35 cellular contexts compared by ENCODE assay signal in genomic region chr11:123839131-123839530, GRCh38. TPM values are rescaled to one million over a fixed set of nuclear protein-coding genes. Genes with fewer than 3 reads are reported as not detected.
"Had no signal": no experiment of that assay in that cellular context is flagged by ENCODE, and none has a peak within 500 bp of the region (broad histone marks: within the 10 kb centered on the region; RNA-seq: fewer than 3 reads in every experiment).

No MANE protein-coding gene starts in this region.

- H3K27ac ChIP-seq: left ventricle myocardium inferior, ovary, right atrium auricular region, right lobe of liver, tibial nerve, vagina had no signal

- H3K36me3 ChIP-seq: left ventricle myocardium inferior, ovary, right atrium auricular region, right lobe of liver, tibial nerve, vagina had no signal

- ATAC-seq: mucosa of descending colon; naive thymus-derived CD4-positive, alpha-beta T cell; natural killer cell treated with Interleukin-12 subunit alpha and Interleukin-12 subunit beta and Interleukin-15 and Interleukin-18, amount 100 ng/mL, for 72 hours; right lobe of liver; stimulated activated memory B cell treated with anti-CD40 and anti-IgM and Interleukin-4, amounts not matched to agents 10 μg/mL and 1 μg/mL and 100 μg/mL, for 72 hours; stimulated activated naive CD8-positive, alpha-beta T cell treated with anti-CD3 and anti-CD28 coated beads, Interleukin-15, amount 100 ng/mL, for 72 hours had no signal

- H3K4me1 ChIP-seq: left ventricle myocardium inferior, right atrium auricular region, right lobe of liver, tibial nerve, vagina had no signal

- H3K4me1 Mint-ChIP-seq: stimulated activated memory B cell treated with anti-CD40 and anti-IgM and Interleukin-4, amounts not matched to agents 10 μg/mL and 1 μg/mL and 100 μg/mL, for 72 hours; stimulated activated naive CD8-positive, alpha-beta T cell treated with anti-CD3 and anti-CD28 coated beads, Interleukin-15, amount 100 ng/mL, for 72 hours had no signal

- H3K9me3 Mint-ChIP-seq: natural killer cell treated with Interleukin-12 subunit alpha and Interleukin-12 subunit beta and Interleukin-15 and Interleukin-18, amount 100 ng/mL, for 72 hours; stimulated activated naive CD8-positive, alpha-beta T cell treated with anti-CD3 and anti-CD28 coated beads, Interleukin-15, amount 100 ng/mL, for 72 hours; type B pancreatic cell had no signal

- DNase-seq: islet precursor cell; left ventricle myocardium inferior; midbrain; mucosa of descending colon; naive thymus-derived CD4-positive, alpha-beta T cell; ovary; right lobe of liver; stimulated activated CD4-positive, alpha-beta T cell treated with anti-CD3 and anti-CD28 coated beads, Interleukin-1b, Interleukin-23, amount 100 ng/mL, for 48 hours; stimulated activated CD4-positive, alpha-beta T cell treated with anti-CD3 and anti-CD28 coated beads, Interleukin-2, amount 100 ng/mL, for 48 hours; stimulated activated CD4-positive, alpha-beta T cell treated with anti-CD3 and anti-CD28 coated beads, Interleukin-4, amount 100 ng/mL, for 4 hours; stimulated activated CD8-positive, alpha-beta memory T cell treated with anti-CD3 and anti-CD28 coated beads, Interleukin-4, amount 100 ng/mL, for 48 hours; stimulated activated naive CD4-positive, alpha-beta T cell treated with Interleukin-2 at 50 U/mL for 16 hours; stimulated activated naive CD8-positive, alpha-beta T cell treated with anti-CD3 and anti-CD28 coated beads, Interleukin-15, amount 100 ng/mL, for 72 hours; substantia nigra had no signal

- H3K27ac Mint-ChIP-seq: naive thymus-derived CD4-positive, alpha-beta T cell; natural killer cell treated with Interleukin-12 subunit alpha and Interleukin-12 subunit beta and Interleukin-15 and Interleukin-18, amount 100 ng/mL, for 72 hours; stimulated activated memory B cell treated with anti-CD40 and anti-IgM and Interleukin-4, amounts not matched to agents 10 μg/mL and 1 μg/mL and 100 μg/mL, for 72 hours; stimulated activated naive CD8-positive, alpha-beta T cell treated with anti-CD3 and anti-CD28 coated beads, Interleukin-15, amount 100 ng/mL, for 72 hours; type B pancreatic cell had no signal

- H3K9me3 ChIP-seq: left ventricle myocardium inferior, mucosa of descending colon, ovary, right atrium auricular region, right lobe of liver, tibial nerve, vagina had no signal

- H3K27me3 Mint-ChIP-seq: progenitor cell of endocrine pancreas; stimulated activated memory B cell treated with anti-CD40 and anti-IgM and Interleukin-4, amounts not matched to agents 10 μg/mL and 1 μg/mL and 100 μg/mL, for 72 hours; type B pancreatic cell had no signal

- H3K4me3 ChIP-seq: left ventricle myocardium inferior, lung, mucosa of descending colon, ovary, right atrium auricular region, right lobe of liver, smooth muscle cell, tibial nerve, vagina had no signal

- H3K4me3 Mint-ChIP-seq: naive thymus-derived CD4-positive, alpha-beta T cell; natural killer cell treated with Interleukin-12 subunit alpha and Interleukin-12 subunit beta and Interleukin-15 and Interleukin-18, amount 100 ng/mL, for 72 hours; stimulated activated memory B cell treated with anti-CD40 and anti-IgM and Interleukin-4, amounts not matched to agents 10 μg/mL and 1 μg/mL and 100 μg/mL, for 72 hours; stimulated activated naive CD8-positive, alpha-beta T cell treated with anti-CD3 and anti-CD28 coated beads, Interleukin-15, amount 100 ng/mL, for 72 hours; type B pancreatic cell had no signal

- H3K36me3 Mint-ChIP-seq: naive thymus-derived CD4-positive, alpha-beta T cell; natural killer cell treated with Interleukin-12 subunit alpha and Interleukin-12 subunit beta and Interleukin-15 and Interleukin-18, amount 100 ng/mL, for 72 hours; stimulated activated memory B cell treated with anti-CD40 and anti-IgM and Interleukin-4, amounts not matched to agents 10 μg/mL and 1 μg/mL and 100 μg/mL, for 72 hours; type B pancreatic cell had no signal

- H3K27me3 ChIP-seq: ovary, right atrium auricular region, right lobe of liver, tibial nerve, vagina had no signal

- H3K4me2 ChIP-seq: smooth muscle cell had no signal

RNA-seq across cellular contexts. Expression of gene OR6M1, which starts 33.0 kb away (rescaled TPM):
- total RNA-seq: kidney epithelial cell; left ventricle myocardium inferior; lower leg skin; lung; mesenteric fat pad; mucosa of descending colon; myocyte; naive thymus-derived CD4-positive, alpha-beta T cell; natural killer cell treated with Interleukin-12 subunit alpha and Interleukin-12 subunit beta and Interleukin-15 and Interleukin-18, amount 100 ng/mL, for 72 hours; omental fat pad; ovary; progenitor cell of endocrine pancreas; pulmonary artery endothelial cell; renal cortical epithelial cell; right atrium auricular region; right lobe of liver; skeletal muscle tissue; smooth muscle cell; temporal lobe; tibial nerve; ureter; vagina had no signal
- polyA plus RNA-seq: lung; naive thymus-derived CD4-positive, alpha-beta T cell; neural cell; ovary; smooth muscle cell; thymus had no signal

RNA-seq across cellular contexts. Expression of gene TMEM225, which starts 46.3 kb away (rescaled TPM):
- total RNA-seq: kidney epithelial cell; left ventricle myocardium inferior; lower leg skin; lung; mesenteric fat pad; mucosa of descending colon; myocyte; naive thymus-derived CD4-positive, alpha-beta T cell; natural killer cell treated with Interleukin-12 subunit alpha and Interleukin-12 subunit beta and Interleukin-15 and Interleukin-18, amount 100 ng/mL, for 72 hours; omental fat pad; ovary; progenitor cell of endocrine pancreas; pulmonary artery endothelial cell; renal cortical epithelial cell; right atrium auricular region; right lobe of liver; skeletal muscle tissue; smooth muscle cell; temporal lobe; tibial nerve; ureter; vagina had no signal
- polyA plus RNA-seq: lung; naive thymus-derived CD4-positive, alpha-beta T cell; neural cell; ovary; smooth muscle cell; thymus had no signal
